Comparison of ENCODE assay signal across 1 cellular context in the genomic region with DNA sequence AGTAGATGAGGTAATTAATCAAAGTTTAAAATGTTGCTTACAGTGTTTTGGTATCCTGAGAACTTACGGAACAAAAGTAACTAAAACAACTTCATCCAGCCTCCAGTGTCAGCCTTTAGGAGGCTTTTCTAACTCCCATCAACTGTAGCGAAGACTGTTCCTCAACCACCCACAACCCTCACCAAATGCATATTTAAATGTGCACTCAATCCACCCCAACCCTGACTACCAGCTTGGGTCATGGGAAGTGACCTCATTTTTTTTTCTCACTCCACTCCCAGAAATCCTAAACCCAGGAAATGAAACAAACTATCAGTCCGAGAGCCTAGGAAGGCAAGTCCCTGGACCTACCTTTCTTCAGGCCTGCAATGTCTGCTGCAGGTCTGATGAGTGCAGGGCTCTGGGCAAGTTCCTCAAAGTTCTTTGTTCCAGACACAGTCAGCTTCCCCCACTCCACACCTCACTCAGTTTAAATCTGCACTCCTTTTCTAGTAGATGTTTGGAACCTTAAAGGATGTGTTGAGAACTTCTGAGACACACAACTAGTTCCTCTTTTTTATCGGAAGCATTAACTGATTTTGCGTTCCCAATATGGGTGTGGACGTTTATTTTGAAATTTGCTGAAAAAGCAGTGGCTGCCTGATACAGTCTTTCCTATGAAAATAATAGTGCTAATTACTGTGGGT.
TF ChIP-seq lines count a peak whose summit lies in the region.

MS4A4E (minus strand) TSS at position 531 of the 686 bp plus-strand sequence. CDS start 13,082 bp downstream, outside the sequence.

TF ChIP-seq in K562, 482 proteins besides CTCF, POLR2A, EP300 and RAD21 (continued from another document):
- TF ChIP-seq HMBOX1 (IDR thresholded peaks at IDR 0.05): 0 out of 2 replicates have a peak, but pooled peaks have one; percentile 26
- 0 out of 2 replicates have a peak, but pooled peaks have one; percentile 15 for TF ChIP-seq ADNP (tag; IDR thresholded peaks at IDR 0.05)
- peak; percentile 24; the same call in 1 of the 2 replicates for TF ChIP-seq SOX6 (IDR thresholded peaks at IDR 0.05)
- peak; percentile 53; the same call in 1 of the 2 replicates for TF ChIP-seq FOXM1 (IDR thresholded peaks at IDR 0.05; ENCODE audit: low read depth)
- no peak for TF ChIP-seq FOXM1 (CRISPR knock-in tag; IDR thresholded peaks at IDR 0.05; ENCODE audit: low read depth)
- TF ChIP-seq ARID1B (IDR thresholded peaks at IDR 0.05): 0 out of 2 replicates have a peak, but pooled peaks have one; percentile 10
- TF ChIP-seq ETV5 (CRISPR knock-in tag; IDR thresholded peaks at IDR 0.05; ENCODE audit: low read depth): no peak
- TF ChIP-seq MYBL2 (IDR thresholded peaks at IDR 0.05; ENCODE audit: low read depth): peak; percentile 33; the same call in 1 of the 2 replicates
- TF ChIP-seq MYBL2 (CRISPR knock-in tag; IDR thresholded peaks at IDR 0.05; ENCODE audit: borderline replicate concordance): no peak
- peak; percentile 48; the same call in 1 of the 2 replicates for TF ChIP-seq ZNF766 (CRISPR knock-in tag; conservative IDR thresholded peaks at IDR 0.05)
- TF ChIP-seq TEAD4 (IDR thresholded peaks at IDR 0.05; ENCODE audit: low read length): peak; percentile 67; the same call in 1 of the 2 replicates
- no peak for TF ChIP-seq TEAD4 (CRISPR knock-in tag; IDR thresholded peaks at IDR 0.05; ENCODE audit: borderline replicate concordance)
- peak in 1 of 2 experiments; percentile 48; a peak in 1 of 4 replicates for TF ChIP-seq RCOR1 (IDR thresholded peaks at IDR 0.05; ENCODE audit: borderline replicate concordance in 1 of 2, low read depth in 2 of 2, low read length in 2 of 2)
